12 cellular contexts compared by ENCODE assay signal in the genomic region with DNA sequence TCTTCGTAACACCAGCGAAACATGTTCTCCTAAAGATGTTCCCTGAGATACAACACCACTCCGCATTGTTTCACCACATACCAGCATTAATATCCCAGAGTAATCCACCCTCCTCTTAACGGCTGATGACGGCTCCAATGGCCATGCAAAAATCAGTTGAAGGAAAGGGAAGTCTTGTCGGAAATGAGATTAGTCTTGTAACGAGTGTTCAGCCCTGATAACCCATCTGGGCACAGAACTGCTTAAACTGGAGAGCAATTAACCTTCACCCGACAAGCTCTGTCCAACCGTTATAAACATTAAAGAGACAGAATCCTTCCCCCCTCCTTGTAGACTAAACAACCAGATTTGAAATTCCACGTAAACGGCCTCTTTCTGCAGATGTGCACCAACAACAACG. TPM values are rescaled to one million over a fixed set of nuclear protein-coding genes. Genes with fewer than 3 reads are reported as not detected.
A peak's percentile ranks its signal among the peaks of the same experiment; 100 is the strongest.
DNase-seq lines count a peak whose midpoint lies in the region; ATAC-seq and TF ChIP-seq lines count a peak whose summit lies in the region.
"Had no signal": no experiment of that assay in that cellular context is flagged by ENCODE, and none has a peak within 500 bp of the region (broad histone marks: within the 10 kb centered on the region; RNA-seq: fewer than 3 reads in every experiment).

No MANE protein-coding gene starts in this region.

- H3K4me1 ChIP-seq in lower lobe of right lung (peaks cover 37% of the 10 kb centered on the region), thoracic aorta (ENCODE audit: control insufficient read depth in 1 of 2, low read depth in 2 of 2) (peaks cover 24 to 65% of the 10 kb centered on the region in 2 donors)
- H3K4me1 ChIP-seq: Caco-2 had no signal

- intact Hi-C loops in dendritic cell treated with granulocyte-macrophage colony-stimulating factor and Interleukin-4, amounts not matched to agents 40 ng/mL and 50 ng/mL, for 4 days (cut with micrococcal nuclease) = no loop called here
- intact Hi-C loops in lower lobe of right lung (cut with DNase I) = no loop called here

- H3K27ac Mint-ChIP-seq in dendritic cell treated with granulocyte-macrophage colony-stimulating factor and Interleukin-4, amounts not matched to agents 40 ng/mL and 50 ng/mL, for 4 days = peak overlapping the region; percentile 14

- peak; percentile 68 to 69 for ATAC-seq in lower lobe of right lung
- ATAC-seq in thoracic aorta (ENCODE audit: insufficient number of reproducible peaks, low FRiP score, low read depth) = peak; percentile 24
- ATAC-seq in HG03439 (IDR thresholded peaks at IDR 0.05; ENCODE audit: unreplicated experiment) = no peak
- ATAC-seq in GM19467 (IDR thresholded peaks at IDR 0.05; ENCODE audit: unreplicated experiment) = no peak

- DNase-seq in NCI-H524 (lab: John Stamatoyannopoulos, UW) = peak; percentile 90 to 95
- no peak for DNase-seq in lower lobe of right lung
- DNase-seq in thoracic aorta (ENCODE audit: low spot score) = no peak
- no peak for DNase-seq in RPMI8226
- DNase-seq in stimulated activated CD4-positive, alpha-beta T cell treated with anti-CD3 and anti-CD28 coated beads, Interleukin-4, amount 100 ng/mL, for 24 hours = no peak
- DNase-seq: activated gamma-delta T cell, Caco-2, NCI-H1417 treated with DMSO at 0.1 percent for 48 hours, SW 1271 had no signal

- no peaks in the 10 kb centered on the region for H3K9me3 Mint-ChIP-seq in dendritic cell treated with granulocyte-macrophage colony-stimulating factor and Interleukin-4, amounts not matched to agents 40 ng/mL and 50 ng/mL, for 4 days

- H3K27me3 ChIP-seq in lower lobe of right lung (ENCODE audit: low read depth) = peaks cover 7% of the 10 kb centered on the region
- no peaks in the 10 kb centered on the region for H3K27me3 ChIP-seq in thoracic aorta (replicated peaks; ENCODE audit: insufficient read depth)

- peaks cover 13% of the 10 kb centered on the region for H3K27me3 Mint-ChIP-seq in dendritic cell treated with granulocyte-macrophage colony-stimulating factor and Interleukin-4, amounts not matched to agents 40 ng/mL and 50 ng/mL, for 4 days

- H3K4me3 ChIP-seq in lower lobe of right lung (no peak overlapping the region), thoracic aorta (no peak overlapping the region)

- H3K9me3 ChIP-seq in lower lobe of right lung (no peaks in the 10 kb centered on the region), thoracic aorta (no peaks in the 10 kb centered on the region)
- H3K9me3 ChIP-seq: Caco-2 had no signal

- peak overlapping the region; percentile 70 for H3K27ac ChIP-seq in lower lobe of right lung
- H3K27ac ChIP-seq in thoracic aorta = peak overlapping the region; percentile 39 to 70

- no peaks in the 10 kb centered on the region for H3K36me3 ChIP-seq in lower lobe of right lung
- no peaks in the 10 kb centered on the region for H3K36me3 ChIP-seq in thoracic aorta

- TF ChIP-seq CTCF in lower lobe of right lung (IDR thresholded peaks at IDR 0.05) (no peak), thoracic aorta (IDR thresholded peaks at IDR 0.05) (no peak)

- peaks cover 84% of the 10 kb centered on the region for H3K4me1 Mint-ChIP-seq in dendritic cell treated with granulocyte-macrophage colony-stimulating factor and Interleukin-4, amounts not matched to agents 40 ng/mL and 50 ng/mL, for 4 days (ENCODE audit: low read depth)

- peak overlapping the region; percentile 48 for H3K4me3 Mint-ChIP-seq in dendritic cell treated with granulocyte-macrophage colony-stimulating factor and Interleukin-4, amounts not matched to agents 40 ng/mL and 50 ng/mL, for 4 days

- no peaks in the 10 kb centered on the region for H3K36me3 Mint-ChIP-seq in dendritic cell treated with granulocyte-macrophage colony-stimulating factor and Interleukin-4, amounts not matched to agents 40 ng/mL and 50 ng/mL, for 4 days (ENCODE audit: low read depth)

RNA-seq across cellular contexts. Expression of a gene that starts 21.9 kb away (rescaled TPM):
- total RNA-seq in lower lobe of right lung (38.0 TPM), thoracic aorta (100 to 1,000 TPM in 1 of 2 donors, 10 to 100 TPM in 1; 40.2 to 177 TPM)
- total RNA-seq: Caco-2 had no signal

Comparison
In these comparisons a context has a peak if more than half of its experiments do, and no peak if none do; other contexts are left out.
1. DNase-seq: peak in NCI-H524 (2 of 2); none in lower lobe of right lung (single experiment), thoracic aorta (single experiment), RPMI8226 (single experiment) and stimulated activated CD4-positive, alpha-beta T cell treated with anti-CD3 and anti-CD28 coated beads, Interleukin-4, amount 100 ng/mL, for 24 hours (single experiment).
2. ATAC-seq: peak in lower lobe of right lung (2 of 2) and thoracic aorta (single experiment); none in HG03439 (single experiment) and GM19467 (single experiment).